21 cellular contexts compared by ENCODE assay signal in genomic region chr2:73267008-73267407, GRCh38. TPM values are rescaled to one million over a fixed set of nuclear protein-coding genes. Genes with fewer than 3 reads are reported as not detected.
"Had no signal": no experiment of that assay in that cellular context is flagged by ENCODE, and none has a peak within 500 bp of the region (broad histone marks: within the 10 kb centered on the region; RNA-seq: fewer than 3 reads in every experiment).

No MANE protein-coding gene starts in this region.

- H3K9me3 ChIP-seq: testis had no signal

- H3K4me1 ChIP-seq: testis had no signal

- H3K4me3 ChIP-seq: body of pancreas, testis had no signal

- H3K27me3 ChIP-seq: testis had no signal

- ATAC-seq: activated T-cell treated with anti-CD3 and anti-CD28 coated beads, Interleukin-2, amount 50 U/mL, for 4 hours; body of pancreas; left colon; sciatic nerve had no signal

- DNase-seq: activated B cell treated with CpG ODN at 0.5 μM for 24 hours; activated CD4-positive, alpha-beta T cell treated with anti-CD3 and anti-CD28 coated beads for 4 hours; activated CD4-positive, alpha-beta T cell treated with anti-CD3 and anti-CD28 coated beads, Interleukin-2, amount 50 U/mL, for 48 hours; activated CD8-positive, alpha-beta memory T cell treated with anti-CD3 and anti-CD28 coated beads, Interleukin-2, amount 50 U/mL, for 48 hours; activated naive CD4-positive, alpha-beta T cell treated with Interleukin-2 at 50 U/mL for 16 hours; activated T-cell treated with anti-CD3 and anti-CD28 coated beads, Interleukin-2, amount 50 U/mL, for 4 hours; body of pancreas; effector CD8-positive, alpha-beta T cell; erythroblast; foreskin fibroblast; left colon; nephron progenitor cell; nucleus accumbens; stimulated activated CD4-positive, alpha-beta T cell treated with anti-CD3 and anti-CD28 coated beads, Interleukin-2, amount 100 ng/mL, for 48 hours; stimulated activated naive CD4-positive, alpha-beta T cell; testis had no signal

- H3K27ac ChIP-seq: body of pancreas, testis had no signal

RNA-seq across cellular contexts. Expression of gene EGR4, which starts 26.3 kb away (rescaled TPM):
- total RNA-seq: activated B cell treated with CpG ODN at 0.5 μM for 24 hours, body of pancreas, fibroblast of lung, left colon, lower leg skin, myocyte, sciatic nerve had no signal
- polyA plus RNA-seq: fibroblast of lung, keratinocyte had no signal
